Comparison of ENCODE assay signal across 2 cellular contexts in the genomic region with DNA sequence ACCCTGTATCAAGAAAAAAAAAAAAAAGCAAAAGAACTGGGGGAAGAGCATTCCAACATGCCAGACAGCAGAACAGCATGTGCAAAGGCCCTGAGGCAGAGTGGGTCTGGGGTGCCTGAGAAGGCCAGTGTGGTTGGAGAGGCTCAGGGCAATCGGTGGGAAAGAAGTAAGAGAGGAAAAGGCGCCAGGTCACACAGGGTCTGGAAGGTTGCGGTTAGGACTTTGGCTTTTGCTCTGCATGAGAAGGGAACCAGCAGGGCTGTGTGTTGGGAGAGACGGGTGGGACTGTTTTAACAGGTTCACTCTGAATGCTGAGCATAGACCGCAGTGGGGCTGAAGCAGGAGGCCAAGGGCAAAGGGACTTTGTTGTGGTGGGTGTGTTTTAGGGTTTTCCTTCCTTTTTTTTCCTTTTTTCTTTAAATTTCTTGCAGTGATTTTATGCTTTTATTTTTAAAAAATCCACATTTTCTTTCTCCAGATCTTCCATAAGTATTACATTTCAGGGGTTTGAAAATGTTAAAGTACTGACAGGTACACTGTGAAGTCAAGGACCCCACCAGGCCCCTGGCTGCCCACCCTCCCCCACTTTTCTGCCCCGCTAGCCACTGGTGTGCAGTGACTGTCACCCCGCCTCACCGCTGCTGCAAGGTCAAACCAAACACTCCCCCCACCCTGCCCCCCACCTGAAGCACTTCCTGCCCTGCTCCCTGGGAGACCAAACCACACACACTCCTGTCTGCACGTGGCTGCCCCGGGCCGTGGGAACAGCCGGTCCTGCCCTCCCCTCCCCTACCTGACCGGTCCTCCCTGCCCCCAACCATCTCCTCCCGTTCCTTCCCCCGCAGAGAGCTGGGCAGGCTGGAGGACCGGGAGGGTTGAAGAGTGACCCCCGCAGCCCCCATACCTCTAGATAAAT.
TF ChIP-seq lines count a peak whose summit lies in the region.

No MANE protein-coding gene starts in this region.

TF ChIP-seq in GM12891, 5 proteins besides CTCF, POLR2A, EP300 and RAD21:
- TF ChIP-seq PAX5 (IDR thresholded peaks at IDR 0.05; ENCODE audit: insufficient read depth, low read length, severe bottlenecking) (no peak), POLR2AphosphoS5 (IDR thresholded peaks at IDR 0.05; ENCODE audit: low read depth, low read length) (no peak), SPI1 (IDR thresholded peaks at IDR 0.05; ENCODE audit: low read depth, low read length) (no peak; the same call in 1 of the 2 replicates), TAF1 (IDR thresholded peaks at IDR 0.05; ENCODE audit: low read depth, low read length) (no peak), POU2F2 (IDR thresholded peaks at IDR 0.05; ENCODE audit: low read depth, low read length) (no peak)
TF ChIP-seq in GM12891: peak in this region for 0.

TF ChIP-seq in GM12878, 131 proteins besides CTCF, POLR2A, EP300 and RAD21 (continues in another document):
- TF ChIP-seq SPI1 (IDR thresholded peaks at IDR 0.05; ENCODE audit: borderline replicate concordance, insufficient read depth, low read depth, low read length) (no peak; the same call in 1 of the 2 replicates), ZNF384 (IDR thresholded peaks at IDR 0.05; ENCODE audit: borderline replicate concordance, low read depth, low read length) (peak; percentile 45; the same call in 1 of the 2 replicates), SUZ12 (IDR thresholded peaks at IDR 0.05; ENCODE audit: unreplicated experiment) (no peak), CHD2 (IDR thresholded peaks at IDR 0.05; ENCODE audit: borderline replicate concordance, low read depth, low read length) (peak; percentile 46; the same call in 1 of the 2 replicates), BCL11A (IDR thresholded peaks at IDR 0.05; ENCODE audit: low read depth, low read length) (peak; percentile 47), JUNB (IDR thresholded peaks at IDR 0.05) (no peak), CREB1 (IDR thresholded peaks at IDR 0.05; ENCODE audit: low read depth) (peak; percentile 29; the same call in 1 of the 2 replicates), POU2F2 (IDR thresholded peaks at IDR 0.05; ENCODE audit: borderline replicate concordance, low read depth, low read length) (0 out of 3 replicates have a peak, but pooled peaks have one; percentile 29), TCF12 (IDR thresholded peaks at IDR 0.05; ENCODE audit: low read depth, low read length) (peak; percentile 82), SMARCA5 (IDR thresholded peaks at IDR 0.05) (peak; percentile 96), CUX1 (IDR thresholded peaks at IDR 0.05; ENCODE audit: insufficient replicate concordance, low read depth, low read length) (peak; percentile 76), HDGF (IDR thresholded peaks at IDR 0.05) (peak; percentile 82; the same call in 1 of the 2 replicates), SP1 (IDR thresholded peaks at IDR 0.05; ENCODE audit: low read depth, low read length) (peak; percentile 29), PAX8 (IDR thresholded peaks at IDR 0.05) (no peak), MEF2B (IDR thresholded peaks at IDR 0.05; ENCODE audit: partially characterized antibody, poor library complexity, severe bottlenecking) (peak; percentile 76), POLR2AphosphoS2 (IDR thresholded peaks at IDR 0.05; ENCODE audit: low read depth, low read length) (0 out of 2 replicates have a peak, but pooled peaks have one; percentile 10), NR2F1 (conservative IDR thresholded peaks at IDR 0.05) (peak; percentile 63; the same call in 1 of the 2 replicates), IKZF1 (conservative IDR thresholded peaks at IDR 0.05) (peak; percentile 52), FOS (IDR thresholded peaks at IDR 0.05; ENCODE audit: borderline replicate concordance, extremely low read depth, insufficient read length) (no peak), PAX5 (IDR thresholded peaks at IDR 0.05; ENCODE audit: borderline replicate concordance, low read depth, low read length) (peak; percentile 65; the same call in 1 of the 2 replicates), BRCA1 (IDR thresholded peaks at IDR 0.05; ENCODE audit: low read depth, low read length) (no peak), GATAD2B (conservative IDR thresholded peaks at IDR 0.05; ENCODE audit: low read depth) (peak; percentile 58; the same call in 1 of the 2 replicates), BHLHE40 (IDR thresholded peaks at IDR 0.05; ENCODE audit: borderline replicate concordance in 1 of 2, low read depth in 2 of 2, low read length in 1 of 2) (peak; percentile 91 to 94), MEF2A (IDR thresholded peaks at IDR 0.05; ENCODE audit: insufficient read depth, low read depth, low read length) (0 out of 2 replicates have a peak, but pooled peaks have one; percentile 11), RELB (IDR thresholded peaks at IDR 0.05; ENCODE audit: low read depth) (peak; percentile 45; the same call in 1 of the 2 replicates), EGR1 (IDR thresholded peaks at IDR 0.05; ENCODE audit: borderline replicate concordance in 1 of 2, low read depth in 2 of 2, low read length in 2 of 2) (0 out of 3 replicates have a peak, but pooled peaks of 1 of the 2 experiments have one; percentile 25), KAT2A (conservative IDR thresholded peaks at IDR 0.05; ENCODE audit: control insufficient read depth, low read depth, low read length) (no peak), SRF (IDR thresholded peaks at IDR 0.05; ENCODE audit: low read depth in 2 of 2, low read length in 2 of 2) (0 out of 4 replicates have a peak, but pooled peaks of 1 of the 2 experiments have one; percentile 17), HCFC1 (IDR thresholded peaks at IDR 0.05; ENCODE audit: low read length) (no peak), MLLT1 (IDR thresholded peaks at IDR 0.05) (peak; percentile 86)
- TF ChIP-seq, protein P1, sequence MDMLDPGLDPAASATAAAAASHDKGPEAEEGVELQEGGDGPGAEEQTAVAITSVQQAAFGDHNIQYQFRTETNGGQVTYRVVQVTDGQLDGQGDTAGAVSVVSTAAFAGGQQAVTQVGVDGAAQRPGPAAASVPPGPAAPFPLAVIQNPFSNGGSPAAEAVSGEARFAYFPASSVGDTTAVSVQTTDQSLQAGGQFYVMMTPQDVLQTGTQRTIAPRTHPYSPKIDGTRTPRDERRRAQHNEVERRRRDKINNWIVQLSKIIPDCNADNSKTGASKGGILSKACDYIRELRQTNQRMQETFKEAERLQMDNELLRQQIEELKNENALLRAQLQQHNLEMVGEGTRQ (IDR thresholded peaks at IDR 0.05; ENCODE audit: borderline replicate concordance, low read depth, low read length): no peak
- TF ChIP-seq, protein P2, sequence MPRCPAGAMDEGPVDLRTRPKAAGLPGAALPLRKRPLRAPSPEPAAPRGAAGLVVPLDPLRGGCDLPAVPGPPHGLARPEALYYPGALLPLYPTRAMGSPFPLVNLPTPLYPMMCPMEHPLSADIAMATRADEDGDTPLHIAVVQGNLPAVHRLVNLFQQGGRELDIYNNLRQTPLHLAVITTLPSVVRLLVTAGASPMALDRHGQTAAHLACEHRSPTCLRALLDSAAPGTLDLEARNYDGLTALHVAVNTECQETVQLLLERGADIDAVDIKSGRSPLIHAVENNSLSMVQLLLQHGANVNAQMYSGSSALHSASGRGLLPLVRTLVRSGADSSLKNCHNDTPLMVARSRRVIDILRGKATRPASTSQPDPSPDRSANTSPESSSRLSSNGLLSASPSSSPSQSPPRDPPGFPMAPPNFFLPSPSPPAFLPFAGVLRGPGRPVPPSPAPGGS (IDR thresholded peaks at IDR 0.05; ENCODE audit: borderline replicate concordance, insufficient read depth, low read depth, low read length, poor library complexity, severe bottlenecking): peak; percentile 76
- TF ChIP-seq, protein P3, sequence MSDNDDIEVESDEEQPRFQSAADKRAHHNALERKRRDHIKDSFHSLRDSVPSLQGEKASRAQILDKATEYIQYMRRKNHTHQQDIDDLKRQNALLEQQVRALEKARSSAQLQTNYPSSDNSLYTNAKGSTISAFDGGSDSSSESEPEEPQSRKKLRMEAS (IDR thresholded peaks at IDR 0.05; ENCODE audit: low read depth, low read length): peak; percentile 72
- TF ChIP-seq, protein P4, sequence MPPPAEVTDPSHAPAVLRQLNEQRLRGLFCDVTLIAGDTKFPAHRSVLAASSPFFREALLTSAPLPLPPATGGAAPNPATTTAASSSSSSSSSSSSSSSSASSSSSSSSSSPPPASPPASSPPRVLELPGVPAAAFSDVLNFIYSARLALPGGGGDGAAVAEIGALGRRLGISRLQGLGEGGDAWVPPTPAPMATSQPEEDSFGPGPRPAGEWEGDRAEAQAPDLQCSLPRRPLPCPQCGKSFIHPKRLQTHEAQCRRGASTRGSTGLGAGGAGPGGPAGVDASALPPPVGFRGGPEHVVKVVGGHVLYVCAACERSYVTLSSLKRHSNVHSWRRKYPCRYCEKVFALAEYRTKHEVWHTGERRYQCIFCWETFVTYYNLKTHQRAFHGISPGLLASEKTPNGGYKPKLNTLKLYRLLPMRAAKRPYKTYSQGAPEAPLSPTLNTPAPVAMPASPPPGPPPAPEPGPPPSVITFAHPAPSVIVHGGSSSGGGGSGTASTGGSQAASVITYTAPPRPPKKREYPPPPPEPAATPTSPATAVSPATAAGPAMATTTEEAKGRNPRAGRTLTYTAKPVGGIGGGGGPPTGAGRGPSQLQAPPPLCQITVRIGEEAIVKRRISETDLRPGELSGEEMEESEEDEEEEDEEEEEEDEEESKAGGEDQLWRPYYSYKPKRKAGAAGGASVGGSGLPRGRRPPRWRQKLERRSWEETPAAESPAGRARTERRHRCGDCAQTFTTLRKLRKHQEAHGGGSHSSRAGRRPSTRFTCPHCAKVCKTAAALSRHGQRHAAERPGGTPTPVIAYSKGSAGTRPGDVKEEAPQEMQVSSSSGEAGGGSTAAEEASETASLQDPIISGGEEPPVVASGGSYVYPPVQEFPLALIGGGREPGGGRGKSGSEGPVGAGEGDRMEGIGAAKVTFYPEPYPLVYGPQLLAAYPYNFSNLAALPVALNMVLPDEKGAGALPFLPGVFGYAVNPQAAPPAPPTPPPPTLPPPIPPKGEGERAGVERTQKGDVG (CRISPR knock-in tag; IDR thresholded peaks at IDR 0.05): no peak
- TF ChIP-seq, protein P5, sequence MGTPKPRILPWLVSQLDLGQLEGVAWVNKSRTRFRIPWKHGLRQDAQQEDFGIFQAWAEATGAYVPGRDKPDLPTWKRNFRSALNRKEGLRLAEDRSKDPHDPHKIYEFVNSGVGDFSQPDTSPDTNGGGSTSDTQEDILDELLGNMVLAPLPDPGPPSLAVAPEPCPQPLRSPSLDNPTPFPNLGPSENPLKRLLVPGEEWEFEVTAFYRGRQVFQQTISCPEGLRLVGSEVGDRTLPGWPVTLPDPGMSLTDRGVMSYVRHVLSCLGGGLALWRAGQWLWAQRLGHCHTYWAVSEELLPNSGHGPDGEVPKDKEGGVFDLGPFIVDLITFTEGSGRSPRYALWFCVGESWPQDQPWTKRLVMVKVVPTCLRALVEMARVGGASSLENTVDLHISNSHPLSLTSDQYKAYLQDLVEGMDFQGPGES (IDR thresholded peaks at IDR 0.05): no peak
